Comparison of ENCODE assay signal across 16 cellular contexts in the genomic region with DNA sequence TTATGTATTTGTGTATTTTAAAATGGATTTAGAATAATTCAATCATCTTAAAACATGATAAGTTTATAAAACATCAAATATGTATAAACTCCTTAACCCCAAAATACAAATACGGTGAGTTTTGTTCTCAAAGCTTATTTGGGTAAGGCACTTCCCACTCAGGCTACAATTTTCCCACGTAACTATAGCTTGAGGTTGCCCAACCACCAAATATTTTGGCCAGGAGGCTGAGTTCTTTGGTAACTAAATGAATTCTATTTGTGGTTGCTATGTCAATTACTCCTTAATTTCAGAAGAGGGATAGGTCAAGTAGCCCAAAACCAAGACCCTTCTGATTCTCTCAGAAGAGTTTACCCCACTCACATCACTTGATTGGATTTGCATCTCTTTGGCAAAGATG.
"Had no signal": no experiment of that assay in that cellular context is flagged by ENCODE, and none has a peak within 500 bp of the region (broad histone marks: within the 10 kb centered on the region; RNA-seq: fewer than 3 reads in every experiment).

No MANE protein-coding gene starts in this region.

- H3K9me3 ChIP-seq: tibial nerve had no signal

- H3K27me3 Mint-ChIP-seq: activated B cell treated with CpG ODN at 0.5 μM for 24 hours; stimulated activated naive B cell treated with anti-CD40 and anti-IgM and Interleukin-4, amounts not matched to agents 10 μg/mL and 1 μg/mL and 100 μg/mL, for 72 hours had no signal

- H3K4me3 Mint-ChIP-seq: activated B cell treated with CpG ODN at 0.5 μM for 24 hours; activated CD4-positive, alpha-beta T cell treated with anti-CD3 and anti-CD28 coated beads, Interleukin-2, amount 10 ng/mL, durations not matched to agents 7 days and 5 days; activated T-cell treated with anti-CD3 and anti-CD28 coated beads, Interleukin-2, amount 50 U/mL, for 72 hours; memory B cell; natural killer cell treated with Interleukin-12 subunit alpha and Interleukin-12 subunit beta and Interleukin-15 and Interleukin-18, amount 100 ng/mL, for 72 hours; stimulated activated naive B cell treated with anti-CD40 and anti-IgM and Interleukin-4, amounts not matched to agents 10 μg/mL and 1 μg/mL and 100 μg/mL, for 72 hours had no signal

- H3K4me3 ChIP-seq: tibial nerve had no signal

- H3K9me3 Mint-ChIP-seq: activated B cell treated with CpG ODN at 0.5 μM for 24 hours; activated CD4-positive, alpha-beta T cell treated with anti-CD3 and anti-CD28 coated beads, Interleukin-2, amount 10 ng/mL, durations not matched to agents 7 days and 5 days; activated naive CD4-positive, alpha-beta T cell treated with anti-CD3 and anti-CD28 coated beads, Interleukin-2, amount 50 U/mL, for 72 hours; activated T-cell treated with anti-CD3 and anti-CD28 coated beads, Interleukin-2, amount 50 U/mL, for 72 hours; memory B cell; natural killer cell treated with Interleukin-12 subunit alpha and Interleukin-12 subunit beta and Interleukin-15 and Interleukin-18, amount 100 ng/mL, for 72 hours; stimulated activated naive B cell treated with anti-CD40 and anti-IgM and Interleukin-4, amounts not matched to agents 10 μg/mL and 1 μg/mL and 100 μg/mL, for 72 hours had no signal

- DNase-seq: activated B cell treated with CpG ODN at 0.5 μM for 24 hours; activated CD4-positive, alpha-beta T cell treated with anti-CD3 and anti-CD28 coated beads, Interleukin-2, amount 10 ng/mL, durations not matched to agents 7 days and 5 days; activated CD8-positive, alpha-beta memory T cell treated with anti-CD3 and anti-CD28 coated beads, Interleukin-2, amount 50 U/mL, for 48 hours; activated gamma-delta T cell; activated T-cell treated with anti-CD3 and anti-CD28 coated beads, Interleukin-2, amount 50 U/mL, for 72 hours; amygdala; hippocampal formation; left ventricle myocardium superior; stimulated activated CD4-positive, alpha-beta T cell treated with anti-CD3 and anti-CD28 coated beads, Interleukin-2, amount 100 ng/mL, for 48 hours; stimulated activated naive B cell treated with anti-CD40 and anti-IgM and Interleukin-4, amounts not matched to agents 10 μg/mL and 1 μg/mL and 100 μg/mL, for 72 hours; substantia nigra; SW 1271 had no signal

- H3K27me3 ChIP-seq: tibial nerve had no signal

- H3K36me3 Mint-ChIP-seq: activated naive CD4-positive, alpha-beta T cell treated with anti-CD3 and anti-CD28 coated beads, Interleukin-2, amount 50 U/mL, for 72 hours; natural killer cell treated with Interleukin-12 subunit alpha and Interleukin-12 subunit beta and Interleukin-15 and Interleukin-18, amount 100 ng/mL, for 72 hours; stimulated activated naive B cell treated with anti-CD40 and anti-IgM and Interleukin-4, amounts not matched to agents 10 μg/mL and 1 μg/mL and 100 μg/mL, for 72 hours had no signal

- H3K27ac Mint-ChIP-seq: activated B cell treated with CpG ODN at 0.5 μM for 24 hours; activated CD4-positive, alpha-beta T cell treated with anti-CD3 and anti-CD28 coated beads, Interleukin-2, amount 10 ng/mL, durations not matched to agents 7 days and 5 days; activated naive CD4-positive, alpha-beta T cell treated with anti-CD3 and anti-CD28 coated beads, Interleukin-2, amount 50 U/mL, for 72 hours; activated T-cell treated with anti-CD3 and anti-CD28 coated beads, Interleukin-2, amount 50 U/mL, for 72 hours; memory B cell; natural killer cell treated with Interleukin-12 subunit alpha and Interleukin-12 subunit beta and Interleukin-15 and Interleukin-18, amount 100 ng/mL, for 72 hours; stimulated activated naive B cell treated with anti-CD40 and anti-IgM and Interleukin-4, amounts not matched to agents 10 μg/mL and 1 μg/mL and 100 μg/mL, for 72 hours had no signal

- H3K4me1 ChIP-seq: tibial nerve had no signal

- H3K4me1 Mint-ChIP-seq: activated B cell treated with CpG ODN at 0.5 μM for 24 hours; activated CD4-positive, alpha-beta T cell treated with anti-CD3 and anti-CD28 coated beads, Interleukin-2, amount 10 ng/mL, durations not matched to agents 7 days and 5 days; memory B cell; stimulated activated naive B cell treated with anti-CD40 and anti-IgM and Interleukin-4, amounts not matched to agents 10 μg/mL and 1 μg/mL and 100 μg/mL, for 72 hours had no signal

- H3K36me3 ChIP-seq: tibial nerve had no signal

- H3K27ac ChIP-seq: tibial nerve had no signal
